In the genomic region with DNA sequence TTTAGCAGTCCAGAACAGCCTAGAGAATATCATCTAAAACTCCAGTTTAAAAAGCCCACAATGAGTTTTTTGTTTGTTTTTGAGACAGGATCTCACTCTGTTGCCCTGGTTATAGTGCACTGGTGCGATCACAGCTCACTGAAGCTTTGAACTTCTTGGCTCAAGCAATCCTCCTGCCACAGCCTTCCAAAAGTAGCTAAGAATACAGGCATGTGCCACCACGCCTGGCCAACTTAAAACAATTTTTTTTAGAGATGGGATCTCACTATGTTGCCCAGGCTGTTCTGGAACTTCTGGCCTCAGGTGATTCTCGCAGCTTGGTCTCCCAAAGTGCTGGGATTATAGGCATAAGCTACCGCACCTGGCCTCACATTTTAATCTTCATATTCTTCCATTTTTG, we compare ENCODE assay signal across 27 cellular contexts.
"Had no signal": no experiment of that assay in that cellular context is flagged by ENCODE, and none has a peak within 500 bp of the region (broad histone marks: within the 10 kb centered on the region; RNA-seq: fewer than 3 reads in every experiment).

No MANE protein-coding gene starts in this region.

- H3K4me1 ChIP-seq: prostate gland, suprapubic skin, tibial artery, uterus had no signal

- H3K9me3 Mint-ChIP-seq: naive thymus-derived CD4-positive, alpha-beta T cell; natural killer cell treated with Interleukin-12 subunit alpha and Interleukin-12 subunit beta and Interleukin-15 and Interleukin-18, amount 100 ng/mL, for 72 hours; neural progenitor cell; stimulated activated effector memory CD8-positive, alpha-beta T cell treated with anti-CD3 and anti-CD28 coated beads, Interleukin-12 subunit alpha, Interleukin-12 subunit beta, amount 100 ng/mL, for 72 hours; stimulated activated naive CD8-positive, alpha-beta T cell treated with anti-CD3 and anti-CD28 coated beads, Interleukin-15, Interleukin-2, amounts not matched to agents 100 ng/mL and 50 ng/mL, for 24 hours; type B pancreatic cell had no signal

- H3K27me3 Mint-ChIP-seq: naive thymus-derived CD4-positive, alpha-beta T cell; natural killer cell treated with Interleukin-12 subunit alpha and Interleukin-12 subunit beta and Interleukin-15 and Interleukin-18, amount 100 ng/mL, for 72 hours; stimulated activated naive CD8-positive, alpha-beta T cell treated with anti-CD3 and anti-CD28 coated beads, Interleukin-15, Interleukin-2, amounts not matched to agents 100 ng/mL and 50 ng/mL, for 24 hours; type B pancreatic cell had no signal

- H3K4me3 ChIP-seq: hepatocyte, left ventricle myocardium inferior, lung, mucosa of descending colon, neural progenitor cell, ovary, prostate gland, skin epidermis, suprapubic skin, thoracic aorta, tibial artery, uterus had no signal

- H3K36me3 Mint-ChIP-seq: naive thymus-derived CD4-positive, alpha-beta T cell; natural killer cell treated with Interleukin-12 subunit alpha and Interleukin-12 subunit beta and Interleukin-15 and Interleukin-18, amount 100 ng/mL, for 72 hours; stimulated activated effector memory CD8-positive, alpha-beta T cell treated with anti-CD3 and anti-CD28 coated beads, Interleukin-12 subunit alpha, Interleukin-12 subunit beta, amount 100 ng/mL, for 72 hours had no signal

- H3K27ac ChIP-seq: hepatocyte, left ventricle myocardium inferior, neutrophil, ovary, prostate gland, skin epidermis, suprapubic skin, thoracic aorta, tibial artery, uterus had no signal

- H3K36me3 ChIP-seq: neural progenitor cell, neutrophil, ovary, prostate gland, suprapubic skin, thoracic aorta, tibial artery had no signal

- H3K4me3 Mint-ChIP-seq: naive thymus-derived CD4-positive, alpha-beta T cell; natural killer cell treated with Interleukin-12 subunit alpha and Interleukin-12 subunit beta and Interleukin-15 and Interleukin-18, amount 100 ng/mL, for 72 hours; neural progenitor cell; stimulated activated effector memory CD8-positive, alpha-beta T cell treated with anti-CD3 and anti-CD28 coated beads, Interleukin-12 subunit alpha, Interleukin-12 subunit beta, amount 100 ng/mL, for 72 hours; stimulated activated naive CD8-positive, alpha-beta T cell treated with anti-CD3 and anti-CD28 coated beads, Interleukin-15, Interleukin-2, amounts not matched to agents 100 ng/mL and 50 ng/mL, for 24 hours; type B pancreatic cell had no signal

- H3K4me1 Mint-ChIP-seq: naive thymus-derived CD4-positive, alpha-beta T cell; stimulated activated effector memory CD8-positive, alpha-beta T cell treated with anti-CD3 and anti-CD28 coated beads, Interleukin-12 subunit alpha, Interleukin-12 subunit beta, amount 100 ng/mL, for 72 hours had no signal

- H3K27ac Mint-ChIP-seq: naive thymus-derived CD4-positive, alpha-beta T cell; natural killer cell treated with Interleukin-12 subunit alpha and Interleukin-12 subunit beta and Interleukin-15 and Interleukin-18, amount 100 ng/mL, for 72 hours; neural progenitor cell; stimulated activated effector memory CD8-positive, alpha-beta T cell treated with anti-CD3 and anti-CD28 coated beads, Interleukin-12 subunit alpha, Interleukin-12 subunit beta, amount 100 ng/mL, for 72 hours; stimulated activated naive CD8-positive, alpha-beta T cell treated with anti-CD3 and anti-CD28 coated beads, Interleukin-15, Interleukin-2, amounts not matched to agents 100 ng/mL and 50 ng/mL, for 24 hours; type B pancreatic cell had no signal

- DNase-seq: islet precursor cell; left ventricle myocardium inferior; mesendoderm; midbrain; mucosa of descending colon; naive thymus-derived CD4-positive, alpha-beta T cell; occipital lobe; ovary; retina; right cardiac atrium; stimulated activated CD4-positive, alpha-beta T cell treated with anti-CD3 and anti-CD28 coated beads, Interleukin-4, amount 100 ng/mL, for 24 hours; stimulated activated naive CD4-positive, alpha-beta T cell; tibial artery; uterus had no signal

- ATAC-seq: mucosa of descending colon; naive thymus-derived CD4-positive, alpha-beta T cell; natural killer cell treated with Interleukin-12 subunit alpha and Interleukin-12 subunit beta and Interleukin-15 and Interleukin-18, amount 100 ng/mL, for 72 hours; right cardiac atrium; sciatic nerve; stimulated activated effector memory CD8-positive, alpha-beta T cell treated with anti-CD3 and anti-CD28 coated beads, Interleukin-12 subunit alpha, Interleukin-12 subunit beta, amount 100 ng/mL, for 72 hours had no signal

- H3K9me3 ChIP-seq: left ventricle myocardium inferior, mucosa of descending colon, neutrophil, ovary, prostate gland, suprapubic skin, thoracic aorta, tibial artery, uterus had no signal
